In genomic region chr17:82272495-82273326, GRCh38 we compare ENCODE assay signal across 8 cellular contexts. TPM values are rescaled to one million over a fixed set of nuclear protein-coding genes. Genes with fewer than 3 reads are reported as not detected.
DNase-seq lines count a peak whose midpoint lies in the region; ATAC-seq, FAIRE-seq and TF ChIP-seq lines count a peak whose summit lies in the region.

No MANE protein-coding gene starts in this region.

- CTCF ChIA-PET in CD4-positive, alpha-beta memory T cell (lab: Charles Lee; ENCODE audit: partially characterized antibody) = interaction anchor here (1.0 kb wide), 1 partner anchor 26 kb away, joined by 3 read pairs; no protein-coding TSS in a partner anchor

- H2AFZ ChIP-seq in keratinocyte (ENCODE audit: control insufficient read depth, low read length) = no peak overlapping the region

- peak overlapping the region; percentile 80 for H3K27ac ChIP-seq in CD4-positive, alpha-beta memory T cell (ENCODE audit: low read depth, low read length)
- H3K27ac ChIP-seq in brain microvascular endothelial cell (peak overlapping the region; percentile 97), keratinocyte (ENCODE audit: control insufficient read depth, insufficient read depth, low read length) (peak overlapping the region; percentile 83)

- no peak for TF ChIP-seq CTCF in HFF-Myc (IDR thresholded peaks at IDR 0.05; ENCODE audit: low read depth, low read length, missing control alignments)
- TF ChIP-seq CTCF in brain microvascular endothelial cell (IDR thresholded peaks at IDR 0.05; ENCODE audit: low read depth, low read length, missing control alignments) = no peak
- no peak for TF ChIP-seq CTCF in keratinocyte (optimal IDR thresholded peaks at IDR 0.05 in 1 of 3, IDR thresholded peaks at IDR 0.05 in 1 of 3, conservative IDR thresholded peaks at IDR 0.05 in 1 of 3; ENCODE audit: extremely low read depth in 1 of 3, insufficient read depth in 2 of 3, low read length in 3 of 3)

- dilution Hi-C loops in keratinocyte (cut with MboI; ENCODE audit: extremely low pct_ligation_motif_present, low sequenced_read_pairs) = no loop called here

- no peaks in the 10 kb centered on the region for H3K27me3 Mint-ChIP-seq in CD4-positive, alpha-beta memory T cell
- no peaks in the 10 kb centered on the region for H3K27me3 Mint-ChIP-seq in T-helper 1 cell treated with Interleukin-12 subunit alpha and Interleukin-12 subunit beta and Interleukin-4 antibody, amounts not matched to agents 30 μg/mL and 1 μg/mL, for 36 hours (ENCODE audit: low read depth)

- peak overlapping the region; percentile 86 for H3K9ac ChIP-seq in keratinocyte (ENCODE audit: control insufficient read depth, extremely low read depth, insufficient read depth, low read length)

- peaks cover 42% of the 10 kb centered on the region for H4K20me1 ChIP-seq in keratinocyte (ENCODE audit: control insufficient read depth, extremely low read depth, insufficient read depth, low read length)

- H3K27ac Mint-ChIP-seq in CD4-positive, alpha-beta memory T cell = peak overlapping the region; percentile 92 to 100 (median 98)
- peak overlapping the region; percentile 98 for H3K27ac Mint-ChIP-seq in T-helper 1 cell treated with Interleukin-12 subunit alpha and Interleukin-12 subunit beta and Interleukin-4 antibody, amounts not matched to agents 30 μg/mL and 1 μg/mL, for 36 hours

- POLR2A ChIA-PET in CD4-positive, alpha-beta memory T cell (lab: Charles Lee; ENCODE audit: partially characterized antibody) = interaction anchor here (0.8 to 4.4 kb wide), 12 partner anchors 11 to 146 kb away, joined by 3 to 56 read pairs (median 6); partner anchors contain the start of genes CD7 and OGFOD3

- no peaks in the 10 kb centered on the region for H3K27me3 ChIP-seq in CD4-positive, alpha-beta memory T cell (ENCODE audit: insufficient read depth, low read length)
- H3K27me3 ChIP-seq in brain microvascular endothelial cell (replicated peaks) = no peaks in the 10 kb centered on the region
- no peaks in the 10 kb centered on the region for H3K27me3 ChIP-seq in keratinocyte (ENCODE audit: control insufficient read depth, extremely low read depth, insufficient read depth, low read length)

- H3K4me3 ChIP-seq in CD4-positive, alpha-beta memory T cell (ENCODE audit: low read length in 2 of 2) = peak overlapping the region; percentile 47 to 76
- peak overlapping the region; percentile 61 for H3K4me3 ChIP-seq in HFF-Myc (replicated peaks; ENCODE audit: low read depth, low read length)
- peak overlapping the region; percentile 82 for H3K4me3 ChIP-seq in brain microvascular endothelial cell (ENCODE audit: low read depth, low read length)
- peak overlapping the region; percentile 86 to 91 (median 89) for H3K4me3 ChIP-seq in keratinocyte (ENCODE audit: control insufficient read depth in 2 of 3, extremely low read depth in 1 of 3, insufficient read depth in 2 of 3, low read depth in 1 of 3, low read length in 3 of 3)

- no peaks in the 10 kb centered on the region for H3K9me3 Mint-ChIP-seq in CD4-positive, alpha-beta memory T cell
- H3K9me3 Mint-ChIP-seq in T-helper 1 cell treated with Interleukin-12 subunit alpha and Interleukin-12 subunit beta and Interleukin-4 antibody, amounts not matched to agents 30 μg/mL and 1 μg/mL, for 36 hours = no peaks in the 10 kb centered on the region

- peaks cover 13% of the 10 kb centered on the region for H3K9me1 ChIP-seq in keratinocyte (ENCODE audit: control insufficient read depth, extremely low read depth, insufficient read depth, low read length)

- no peak for ATAC-seq in GM19463 (IDR thresholded peaks at IDR 0.05; ENCODE audit: unreplicated experiment)
- no peak for ATAC-seq in HG03457 (IDR thresholded peaks at IDR 0.05; ENCODE audit: unreplicated experiment)

- H3K36me3 ChIP-seq in CD4-positive, alpha-beta memory T cell (ENCODE audit: insufficient read depth, low read length) = peaks cover 26% of the 10 kb centered on the region
- H3K36me3 ChIP-seq in brain microvascular endothelial cell (replicated peaks) (peaks cover 36% of the 10 kb centered on the region), keratinocyte (ENCODE audit: control insufficient read depth in 2 of 2, extremely low read depth in 1 of 2, insufficient read depth in 2 of 2, low read length in 2 of 2) (peaks cover 14 to 28% of the 10 kb centered on the region in 2 experiments)

- peak; percentile 26 to 63 (median 41) for DNase-seq in CD4-positive, alpha-beta memory T cell
- no peak for DNase-seq in HFF-Myc (ENCODE audit: extremely low read depth, low read depth)
- DNase-seq in brain microvascular endothelial cell = no peak
- DNase-seq in keratinocyte (ENCODE audit: low read depth, low spot score) = no peak
- DNase-seq in stimulated activated CD4-positive, alpha-beta T cell treated with anti-CD3 and anti-CD28 coated beads, Interleukin-4, amount 100 ng/mL, for 24 hours = peak; percentile 27

- H3K4me2 ChIP-seq in keratinocyte (ENCODE audit: control insufficient read depth, extremely low read depth, insufficient read depth, low read depth, low read length) = peak overlapping the region; percentile 71

- peak overlapping the region; percentile 91 to 96 (median 94) for H3K4me3 Mint-ChIP-seq in CD4-positive, alpha-beta memory T cell
- peak overlapping the region; percentile 97 for H3K4me3 Mint-ChIP-seq in T-helper 1 cell treated with Interleukin-12 subunit alpha and Interleukin-12 subunit beta and Interleukin-4 antibody, amounts not matched to agents 30 μg/mL and 1 μg/mL, for 36 hours

- no peak for FAIRE-seq in keratinocyte (lab: Jason Lieb, UNC)

- H3K4me1 Mint-ChIP-seq in CD4-positive, alpha-beta memory T cell = peaks cover 38 to 61% (median 49%) of the 10 kb centered on the region in 4 donors
- H3K4me1 Mint-ChIP-seq in T-helper 1 cell treated with Interleukin-12 subunit alpha and Interleukin-12 subunit beta and Interleukin-4 antibody, amounts not matched to agents 30 μg/mL and 1 μg/mL, for 36 hours (ENCODE audit: low read depth) = peaks cover 37% of the 10 kb centered on the region

- peaks cover 21 to 42% of the 10 kb centered on the region in 2 donors for H3K36me3 Mint-ChIP-seq in CD4-positive, alpha-beta memory T cell
- H3K36me3 Mint-ChIP-seq in T-helper 1 cell treated with Interleukin-12 subunit alpha and Interleukin-12 subunit beta and Interleukin-4 antibody, amounts not matched to agents 30 μg/mL and 1 μg/mL, for 36 hours (ENCODE audit: low read depth) = peaks cover 20% of the 10 kb centered on the region

- H3K4me1 ChIP-seq in CD4-positive, alpha-beta memory T cell (ENCODE audit: insufficient read depth, low read length) = peaks cover 58% of the 10 kb centered on the region
- H3K4me1 ChIP-seq in keratinocyte (ENCODE audit: control insufficient read depth, extremely low read depth, insufficient read depth, low read length) = peaks cover 33% of the 10 kb centered on the region

- peaks cover 55% of the 10 kb centered on the region for H3K79me2 ChIP-seq in keratinocyte (ENCODE audit: control insufficient read depth, insufficient read depth, low read length)

- H3K9me3 ChIP-seq in CD4-positive, alpha-beta memory T cell (ENCODE audit: control insufficient read depth in 1 of 2, low read length in 2 of 2) = no peaks in the 10 kb centered on the region
- no peaks in the 10 kb centered on the region for H3K9me3 ChIP-seq in keratinocyte (ENCODE audit: control insufficient read depth, low read depth, low read length)

- in situ Hi-C loops in brain microvascular endothelial cell (cut with HindIII; ENCODE audit: low pct_ligation_motif_present, low sequenced_read_pairs) = no loop called here

- intact Hi-C loops in CD4-positive, alpha-beta memory T cell (cut with micrococcal nuclease) = loop anchor here (1.0 to 2.0 kb wide), 4 partner anchors 20 to 49 kb away; no protein-coding TSS in a partner anchor

RNA-seq across cellular contexts. Expression of gene CSNK1D, which starts 0.8 kb away (rescaled TPM):
- total RNA-seq in CD4-positive, alpha-beta memory T cell = 100 to 1,000 TPM; 182 TPM
- 10 to 100 TPM; 31.6 to 77.2 TPM for polyA plus RNA-seq in CD4-positive, alpha-beta memory T cell
- 61.8 to 173 TPM (median 86.0 TPM) in 3 replicates for polyA plus RNA-seq in keratinocyte
- polyA plus RNA-seq in keratinocyte (2011; ENCODE audit: low read depth) = 33.8 TPM
- 123 and 135 TPM in 2 replicates for polyA plus RNA-seq in keratinocyte (2011; cell fraction: cytosol; rRNA removed)
- 286 and 337 TPM in 2 replicates for polyA plus RNA-seq in keratinocyte (2011; cell fraction: nucleus; rRNA removed)
- polyA plus RNA-seq in keratinocyte (2012; ENCODE audit: low replicate concordance) = 88.4 and 107 TPM in 2 replicates
- 75.4 to 226 TPM (median 76.3 TPM) in 3 replicates for polyA minus RNA-seq in keratinocyte
- 74.2 TPM for polyA minus RNA-seq in keratinocyte (2011; cell fraction: cytosol; rRNA and poly(A)+ RNA removed)
- polyA minus RNA-seq in keratinocyte (2011; cell fraction: nucleus; rRNA and poly(A)+ RNA removed) = 57.8 and 84.6 TPM in 2 replicates

RNA-seq across cellular contexts. Expression of gene SLC16A3, which starts 43.9 kb away (rescaled TPM):
- total RNA-seq in CD4-positive, alpha-beta memory T cell = 10 to 100 TPM; 30.3 to 31.4 TPM
- 1 to 10 TPM; 1.4 to 5.6 TPM for polyA plus RNA-seq in CD4-positive, alpha-beta memory T cell
- polyA plus RNA-seq in keratinocyte = 35.7 to 112 TPM (median 40.7 TPM) in 3 replicates
- 2.3 TPM for polyA plus RNA-seq in keratinocyte (2011; ENCODE audit: low read depth)
- 10.9 and 32.0 TPM in 2 replicates for polyA plus RNA-seq in keratinocyte (2011; cell fraction: cytosol; rRNA removed)
- 83.4 and 104 TPM in 2 replicates for polyA plus RNA-seq in keratinocyte (2011; cell fraction: nucleus; rRNA removed)
- polyA plus RNA-seq in keratinocyte (2012; ENCODE audit: low replicate concordance) = 17.6 and 73.8 TPM in 2 replicates
- 53.8 to 107 TPM (median 83.5 TPM) in 3 replicates for polyA minus RNA-seq in keratinocyte
- polyA minus RNA-seq in keratinocyte (2011; cell fraction: cytosol; rRNA and poly(A)+ RNA removed) = 181 TPM
- polyA minus RNA-seq in keratinocyte (2011; cell fraction: nucleus; rRNA and poly(A)+ RNA removed) = 161 and 170 TPM in 2 replicates

RNA-seq across cellular contexts. Expression of gene CD7, which starts 44.7 kb away (rescaled TPM):
- 10 to 100 TPM; 40.9 to 41.0 TPM for total RNA-seq in CD4-positive, alpha-beta memory T cell
- polyA plus RNA-seq in CD4-positive, alpha-beta memory T cell = 10 to 100 TPM; 53.1 to 82.6 TPM
- polyA plus RNA-seq in keratinocyte = 0.05 TPM in 1 of 3 replicates, not detected in the others
- polyA plus RNA-seq in keratinocyte (2011; ENCODE audit: low read depth) = not detected
- polyA plus RNA-seq in keratinocyte (2011; cell fraction: cytosol; rRNA removed) = not detected in 2 replicates
- not detected in 2 replicates for polyA plus RNA-seq in keratinocyte (2011; cell fraction: nucleus; rRNA removed)
- polyA plus RNA-seq in keratinocyte (2012; ENCODE audit: low replicate concordance) = not detected in 2 replicates
- not detected in 3 replicates for polyA minus RNA-seq in keratinocyte
- not detected for polyA minus RNA-seq in keratinocyte (2011; cell fraction: cytosol; rRNA and poly(A)+ RNA removed)
- not detected in 2 replicates for polyA minus RNA-seq in keratinocyte (2011; cell fraction: nucleus; rRNA and poly(A)+ RNA removed)

Comparison
In these comparisons a context has a peak if more than half of its experiments do, and no peak if none do; other contexts are left out.
1. DNase-seq: peak in CD4-positive, alpha-beta memory T cell (5 of 5) and stimulated activated CD4-positive, alpha-beta T cell treated with anti-CD3 and anti-CD28 coated beads, Interleukin-4, amount 100 ng/mL, for 24 hours (single experiment); none in HFF-Myc (single experiment), brain microvascular endothelial cell (single experiment) and keratinocyte (single experiment).
2. RNA of gene CD7, which starts 44.7 kb away (polyA plus RNA-seq): 53.1 to 82.6 TPM in CD4-positive, alpha-beta memory T cell; 0.05 TPM in keratinocyte; every median in the first group is over 10 times any median in the second.
3. Peak in every context shown above with its lines, with median percentiles within 50 percentile points of each other: H3K27ac ChIP-seq and H3K4me3 ChIP-seq.